In genomic region chr1:39238476-39238875, GRCh38 we compare ENCODE assay signal across 9 cellular contexts. TPM values are rescaled to one million over a fixed set of nuclear protein-coding genes. Genes with fewer than 3 reads are reported as not detected.
DNase-seq lines count a peak whose midpoint lies in the region; ATAC-seq and TF ChIP-seq lines count a peak whose summit lies in the region.
"Had no signal": no experiment of that assay in that cellular context is flagged by ENCODE, and none has a peak within 500 bp of the region (broad histone marks: within the 10 kb centered on the region; RNA-seq: fewer than 3 reads in every experiment).

No MANE protein-coding gene starts in this region.

- no peaks in the 10 kb centered on the region for H3K9me3 Mint-ChIP-seq in activated naive CD4-positive, alpha-beta T cell treated with anti-CD3 and anti-CD28 coated beads, Interleukin-2, amount 50 U/mL, for 72 hours

- peaks cover 8% of the 10 kb centered on the region; the same call in 1 of the 2 replicates for H3K4me1 ChIP-seq in GM23248 (ENCODE audit: insufficient read depth)
- H3K4me1 ChIP-seq in gastroesophageal sphincter, result peaks cover 4 to 39% (median 8%) of the 10 kb centered on the region in 3 donors

- H3K27me3 ChIP-seq in GM23248 (replicated peaks; ENCODE audit: insufficient read depth) (no peaks in the 10 kb centered on the region), gastroesophageal sphincter (no peaks in the 10 kb centered on the region)

- peak overlapping the region; percentile 27 to 29 for H3K27ac Mint-ChIP-seq in activated naive CD4-positive, alpha-beta T cell treated with anti-CD3 and anti-CD28 coated beads, Interleukin-2, amount 50 U/mL, for 72 hours

- H3K9me3 ChIP-seq in GM23248 (ENCODE audit: low read depth), result no peaks in the 10 kb centered on the region
- no peaks in the 10 kb centered on the region for H3K9me3 ChIP-seq in gastroesophageal sphincter

- TF ChIP-seq CTCF in gastroesophageal sphincter (IDR thresholded peaks at IDR 0.05), result no peak

- TF ChIP-seq EP300 in gastroesophageal sphincter (IDR thresholded peaks at IDR 0.05), result no peak

- peaks cover 12% of the 10 kb centered on the region for H3F3A ChIP-seq in GM23248 (ENCODE audit: insufficient read depth)

- peak overlapping the region; percentile 44 for H3K27ac ChIP-seq in GM23248
- peak overlapping the region in 3 of 4 donors; percentile 15 to 50 (median 32) for H3K27ac ChIP-seq in gastroesophageal sphincter

- in situ Hi-C loops in GM23248 (cut with MboI), result no loop called here

- 71 to 81% methylated on average over 1 of the region's 1 CpG for WGBS in GM23248 (ENCODE audit: low coverage in 1 of 2, low lambda C conversion rate in 2 of 2, missing lambda C conversion rate in 2 of 2), 2 experiments
- 0 to 33% methylated on average over 1 of the region's 1 CpG for WGBS in gastroesophageal sphincter (ENCODE audit: low coverage in 1 of 2), 2 donors

- peak overlapping the region; percentile 33 for H3K4me2 ChIP-seq in GM23248 (ENCODE audit: unreplicated experiment)

- no peaks in the 10 kb centered on the region for H3K9me2 ChIP-seq in GM23248 (ENCODE audit: insufficient read depth)

- H2AFZ ChIP-seq in GM23248, result no peak overlapping the region

- no peak overlapping the region for H3K9ac ChIP-seq in GM23248

- no peak for ATAC-seq in activated naive CD4-positive, alpha-beta T cell treated with anti-CD3 and anti-CD28 coated beads, Interleukin-2, amount 50 U/mL, for 72 hours
- ATAC-seq in gastroesophageal sphincter (peak; percentile 50), HG03460 (IDR thresholded peaks at IDR 0.05; ENCODE audit: unreplicated experiment) (no peak)

- H4K20me1 ChIP-seq in GM23248 (ENCODE audit: insufficient read depth), result no peaks in the 10 kb centered on the region

- H3K36me3 Mint-ChIP-seq in activated naive CD4-positive, alpha-beta T cell treated with anti-CD3 and anti-CD28 coated beads, Interleukin-2, amount 50 U/mL, for 72 hours, result peaks cover 0 to 28% of the 10 kb centered on the region in 2 donors

- H3K4me3 ChIP-seq in GM23248 (no peak overlapping the region), gastroesophageal sphincter (no peak overlapping the region)

- no peak for TF ChIP-seq POLR2A in gastroesophageal sphincter (IDR thresholded peaks at IDR 0.05)

- peaks cover 68% of the 10 kb centered on the region for H3K79me2 ChIP-seq in GM23248 (ENCODE audit: insufficient read depth)

- peaks cover 7% of the 10 kb centered on the region; the same call in 1 of the 2 replicates for H3K36me3 ChIP-seq in GM23248 (ENCODE audit: low read depth)
- peaks cover 0 to under 1% of the 10 kb centered on the region in 2 donors for H3K36me3 ChIP-seq in gastroesophageal sphincter

- DNase-seq in GM23248 (peak; percentile 89), pulmonary artery endothelial cell (ENCODE audit: low read depth, low spot score) (peak; percentile 76), SIG-M5 treated with dmso at 0.1 percent for 504 hours (lab: John Stamatoyannopoulos, UW; ENCODE audit: unreplicated experiment) (no peak), SKM-1 treated with dmso at 0.1 percent for 144 hours (lab: John Stamatoyannopoulos, UW; ENCODE audit: unreplicated experiment) (no peak), KG1 (lab: John Stamatoyannopoulos, UW) (no peak)
- DNase-seq in activated naive CD4-positive, alpha-beta T cell treated with anti-CD3 and anti-CD28 coated beads, Interleukin-2, amount 50 U/mL, for 72 hours (ENCODE audit: low spot score in 2 of 2), result no peak
- DNase-seq: stimulated activated CD4-positive, alpha-beta T cell treated with anti-CD3 and anti-CD28 coated beads, Interleukin-2, amount 100 ng/mL, for 48 hours had no signal

RNA-seq across cellular contexts. Expression of gene MACF1, which starts 34.0 kb away (rescaled TPM):
- total RNA-seq in GM23248 (2014; rRNA removed; shearing (Covaris generic)), result 171 and 177 TPM in 2 replicates
- polyA plus RNA-seq in GM23248 (2016; fragmentation: Nextera tagmentation; extraction: Ambion mirVana), result 47.6 and 55.1 TPM in 2 replicates
- 100 to 1,000 TPM; 355 to 400 TPM for total RNA-seq in activated naive CD4-positive, alpha-beta T cell treated with anti-CD3 and anti-CD28 coated beads, Interleukin-2, amount 50 U/mL, for 72 hours
- total RNA-seq in gastroesophageal sphincter (100 to 1,000 TPM; 454 to 752 (median 541) TPM), pulmonary artery endothelial cell (580 and 584 TPM in 2 replicates)

Comparison
In these comparisons a context has a peak if more than half of its experiments do, and no peak if none do; other contexts are left out.
1. DNase-seq: peak in GM23248 (single experiment) and pulmonary artery endothelial cell (single experiment); none in activated naive CD4-positive, alpha-beta T cell treated with anti-CD3 and anti-CD28 coated beads, Interleukin-2, amount 50 U/mL, for 72 hours (0 of 2), SIG-M5 treated with dmso at 0.1 percent for 504 hours (single experiment), SKM-1 treated with dmso at 0.1 percent for 144 hours (single experiment) and KG1 (single experiment).